In the genomic region with DNA sequence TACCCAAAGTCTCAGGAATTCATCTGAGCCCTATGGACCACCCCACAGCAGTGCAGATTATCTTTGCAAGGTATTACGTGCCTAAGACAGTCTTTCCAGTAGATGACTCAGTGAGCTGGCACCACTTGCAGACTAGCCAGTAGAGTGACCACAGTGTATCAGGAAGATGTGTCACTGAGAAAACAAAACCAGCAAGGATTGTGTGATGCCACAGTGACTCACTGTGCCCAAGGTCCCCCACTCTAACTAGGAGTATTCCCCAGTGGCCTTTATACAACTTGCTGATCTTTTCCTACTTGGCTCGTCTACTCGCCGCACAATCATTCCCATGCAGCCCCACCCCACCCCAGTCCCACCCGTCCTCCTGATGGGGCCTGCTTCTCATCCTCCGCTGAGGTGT, we compare ENCODE assay signal across 12 cellular contexts. TPM values are rescaled to one million over a fixed set of nuclear protein-coding genes. Genes with fewer than 3 reads are reported as not detected.
DNase-seq lines count a peak whose midpoint lies in the region; ATAC-seq and TF ChIP-seq lines count a peak whose summit lies in the region.
"Had no signal": no experiment of that assay in that cellular context is flagged by ENCODE, and none has a peak within 500 bp of the region (broad histone marks: within the 10 kb centered on the region; RNA-seq: fewer than 3 reads in every experiment).

No MANE protein-coding gene starts in this region.

- H3K9me2 ChIP-seq in HCT116 (ENCODE audit: insufficient read depth): no peaks in the 10 kb centered on the region

- H3K9me3 Mint-ChIP-seq in glutamatergic neuron (ENCODE audit: unreplicated experiment): peaks cover 1% of the 10 kb centered on the region

- peak; percentile 78 for TF ChIP-seq RAD21 in HCT116 (IDR thresholded peaks at IDR 0.05; ENCODE audit: low read depth)

- no TSS peak for BruUV-seq in HCT116 (replicated peaks; lab: Mats Ljungman, UMichigan)

- 0 out of 2 replicates have a peak overlapping the region, but pooled peaks have one; percentile 18 for H3K9ac ChIP-seq in HCT116 (ENCODE audit: low read length)
- no peak overlapping the region for H3K9ac ChIP-seq in adipocyte (ENCODE audit: low read length)

- peak; percentile 97 for ATAC-seq in HCT116

- H3K27ac ChIP-seq in AG04450 (ENCODE audit: low read depth, low read length): no peak overlapping the region
- peak overlapping the region; percentile 5; the same call in 1 of the 2 replicates for H3K27ac ChIP-seq in HCT116 (ENCODE audit: low read depth, low read length)
- no peak overlapping the region for H3K27ac ChIP-seq in transverse colon
- H3K27ac ChIP-seq: neutrophil, suprapubic skin had no signal

- no peak for TF ChIP-seq CTCF in AG04450 (IDR thresholded peaks at IDR 0.05; ENCODE audit: low read depth, low read length)
- TF ChIP-seq CTCF in HCT116 (IDR thresholded peaks at IDR 0.05 in 2 of 3, conservative IDR thresholded peaks at IDR 0.05 in 1 of 3; ENCODE audit: borderline replicate concordance in 1 of 3, insufficient read depth in 1 of 3, low read depth in 2 of 3, low read length in 2 of 3): peak in 2 of 3 experiments; percentile 17 to 21; a peak in 2 of 6 replicates
- no peak for TF ChIP-seq CTCF in transverse colon (IDR thresholded peaks at IDR 0.05)
- TF ChIP-seq CTCF in glutamatergic neuron (IDR thresholded peaks at IDR 0.05; ENCODE audit: partially characterized antibody, unreplicated experiment): no peak

- RAD21 ChIA-PET in HCT116 (lab: Charles Lee; ENCODE audit: low non-redundant PET in 1 of 2, low total read pairs in 2 of 2, uncharacterized antibody in 2 of 2, unreplicated experiment in 2 of 2): interaction anchor here (0.6 to 1.9 kb wide), 3 partner anchors 18 to 589 kb away, joined by 4 to 6 read pairs (median 4); no protein-coding TSS in a partner anchor

- TF ChIP-seq EP300 in transverse colon (IDR thresholded peaks at IDR 0.05; ENCODE audit: low read depth): no peak

- H3K27me3 Mint-ChIP-seq in glutamatergic neuron (ENCODE audit: unreplicated experiment): peaks cover 4% of the 10 kb centered on the region
- H3K27me3 Mint-ChIP-seq: activated CD4-positive, alpha-beta T cell treated with anti-CD3 and anti-CD28 coated beads, Interleukin-2, amount 10 ng/mL, durations not matched to agents 7 days and 5 days had no signal

- no peaks in the 10 kb centered on the region for H3K27me3 ChIP-seq in AG04450 (ENCODE audit: control insufficient read depth, insufficient read depth, low read length)
- no peaks in the 10 kb centered on the region for H3K27me3 ChIP-seq in HCT116 (ENCODE audit: insufficient read depth, low read length)
- H3K27me3 ChIP-seq in adipocyte (replicated peaks; ENCODE audit: control insufficient read depth, insufficient read depth, low read length): no peaks in the 10 kb centered on the region
- H3K27me3 ChIP-seq in transverse colon: no peaks in the 10 kb centered on the region
- H3K27me3 ChIP-seq: suprapubic skin had no signal

- in situ Hi-C loops in transverse colon (cut with MboI; ENCODE audit: low pct_ligation_motif_present in 1 of 4, low pct_unique_long_range_greater_than_20kb in 1 of 4, low sequenced_read_pairs in 3 of 4): no loop called here

- intact Hi-C loops in HCT116 (cut with micrococcal nuclease): no loop called here
- intact Hi-C loops in transverse colon (cut with DNase I; ENCODE audit: low total_unique reads): no loop called here

- no peaks in the 10 kb centered on the region for H3K79me2 ChIP-seq in HCT116 (ENCODE audit: insufficient read depth, low read length)

- peak overlapping the region; percentile 64 for H3K4me2 ChIP-seq in HCT116 (ENCODE audit: low read length)

- POLR2A ChIA-PET in AG04450 (lab: Yijun Ruan, JAX) (interaction anchor here (0.6 kb wide), 1 partner anchor 37 kb away, joined by 10 read pairs; no protein-coding TSS in a partner anchor), HCT116 (lab: Charles Lee) (interaction anchor here (0.7 kb wide), 1 partner anchor 1159 kb away, joined by 4 read pairs; no protein-coding TSS in a partner anchor)

- H2AFZ ChIP-seq in HCT116 (ENCODE audit: low read depth, low read length, poor library complexity, severe bottlenecking): peak overlapping the region; percentile 14

- TF ChIP-seq POLR2A in HCT116 (IDR thresholded peaks at IDR 0.05; ENCODE audit: borderline replicate concordance, extremely low read depth, insufficient read depth, insufficient read length) (no peak), transverse colon (IDR thresholded peaks at IDR 0.05) (no peak)

- H3K4me3 ChIP-seq in AG04450 (ENCODE audit: low read depth, low read length) (no peak overlapping the region), HCT116 (replicated peaks in 1 of 2; ENCODE audit: low read depth in 1 of 2, low read length in 2 of 2) (peak overlapping the region in 1 of 2 experiments; percentile 3; a peak in 2 of 4 replicates), adipocyte (ENCODE audit: low read length) (no peak overlapping the region), transverse colon (no peak overlapping the region)
- H3K4me3 ChIP-seq: suprapubic skin had no signal

- peaks cover 2% of the 10 kb centered on the region for H3K4me1 Mint-ChIP-seq in glutamatergic neuron (ENCODE audit: low read depth, unreplicated experiment)

- no peaks in the 10 kb centered on the region for H3K36me3 Mint-ChIP-seq in glutamatergic neuron (ENCODE audit: unreplicated experiment)

- H4K20me1 ChIP-seq in HCT116 (ENCODE audit: insufficient read depth): no peaks in the 10 kb centered on the region

- CTCF ChIA-PET in AG04450 (lab: Charles Lee) (no interaction called here), HCT116 (lab: Charles Lee) (interaction anchor here (0.6 to 1.7 kb wide), 4 partner anchors 74 to 1640 kb away, joined by 3 to 5 read pairs (median 4); no protein-coding TSS in a partner anchor)

- no peaks in the 10 kb centered on the region for H3K9me3 ChIP-seq in AG04450 (ENCODE audit: control insufficient read depth, insufficient read depth, low read length)
- no peaks in the 10 kb centered on the region for H3K9me3 ChIP-seq in HCT116 (ENCODE audit: control insufficient read depth in 1 of 2, insufficient read depth in 1 of 2, low read depth in 1 of 2, low read length in 2 of 2)
- H3K9me3 ChIP-seq in adipocyte (ENCODE audit: control insufficient read depth, low read length): peaks cover 2% of the 10 kb centered on the region
- H3K9me3 ChIP-seq in transverse colon: no peaks in the 10 kb centered on the region
- H3K9me3 ChIP-seq: neutrophil, suprapubic skin had no signal

- H3K4me3 Mint-ChIP-seq in glutamatergic neuron (ENCODE audit: unreplicated experiment): no peak overlapping the region
- H3K4me3 Mint-ChIP-seq: activated CD4-positive, alpha-beta T cell treated with anti-CD3 and anti-CD28 coated beads, Interleukin-2, amount 10 ng/mL, durations not matched to agents 7 days and 5 days had no signal

- 80 to 85% methylated on average over 6 of the region's 6 CpGs for WGBS in transverse colon (ENCODE audit: low coverage in 1 of 2), 2 donors

- H3K36me3 ChIP-seq in HCT116 (ENCODE audit: control insufficient read depth in 1 of 2, insufficient read depth in 2 of 2, low read length in 2 of 2): no peaks in the 10 kb centered on the region
- no peaks in the 10 kb centered on the region for H3K36me3 ChIP-seq in adipocyte (ENCODE audit: control insufficient read depth, insufficient read depth, low read length, severe bottlenecking)
- H3K36me3 ChIP-seq in transverse colon: no peaks in the 10 kb centered on the region
- H3K36me3 ChIP-seq: neutrophil, suprapubic skin had no signal

- DNase-seq in AG04450 (ENCODE audit: low read depth, low spot score): peak; percentile 56
- peak; percentile 97 for DNase-seq in HCT116 (ENCODE audit: low read depth, low spot score)
- peak; percentile 84 for DNase-seq in adipocyte (ENCODE audit: low read depth)
- peak; percentile 84 for DNase-seq in kidney glomerular epithelial cell (lab: John Stamatoyannopoulos, UW)
- no peak for DNase-seq in transverse colon
- DNase-seq in GM19238 (ENCODE audit: insufficient read length, low spot score): no peak
- no peak for DNase-seq in glutamatergic neuron
- DNase-seq in NCI-H774 (lab: John Stamatoyannopoulos, UW): no peak
- DNase-seq: activated CD4-positive, alpha-beta T cell treated with anti-CD3 and anti-CD28 coated beads, Interleukin-2, amount 10 ng/mL, durations not matched to agents 7 days and 5 days; NCI-H2029 treated with DMSO at 0.1 percent for 48 hours had no signal

- H3K27ac Mint-ChIP-seq in glutamatergic neuron (ENCODE audit: unreplicated experiment): no peak overlapping the region
- H3K27ac Mint-ChIP-seq: activated CD4-positive, alpha-beta T cell treated with anti-CD3 and anti-CD28 coated beads, Interleukin-2, amount 10 ng/mL, durations not matched to agents 7 days and 5 days had no signal

- H3K4me1 ChIP-seq in HCT116 (ENCODE audit: control insufficient read depth in 1 of 2, insufficient read depth in 2 of 2, low read length in 2 of 2): peaks cover 27 to 40% of the 10 kb centered on the region in 2 experiments
- peaks cover 23% of the 10 kb centered on the region for H3K4me1 ChIP-seq in adipocyte (ENCODE audit: control insufficient read depth, insufficient read depth, low read length)
- H3K4me1 ChIP-seq in transverse colon: no peaks in the 10 kb centered on the region
- H3K4me1 ChIP-seq: suprapubic skin had no signal

TF ChIP-seq in HCT116, 20 proteins besides CTCF, POLR2A, EP300 and RAD21 (continues in another document):
- TF ChIP-seq ELF1 (IDR thresholded peaks at IDR 0.05; ENCODE audit: borderline replicate concordance, low read depth) (no peak), SRF (IDR thresholded peaks at IDR 0.05; ENCODE audit: low read depth) (peak; percentile 81), ZFX (IDR thresholded peaks at IDR 0.05) (no peak), SIN3A (IDR thresholded peaks at IDR 0.05; ENCODE audit: low read depth) (peak; percentile 84), TCF7L2 (IDR thresholded peaks at IDR 0.05; ENCODE audit: borderline replicate concordance, extremely low read depth, insufficient read depth, insufficient read length) (no peak), EGR1 (IDR thresholded peaks at IDR 0.05; ENCODE audit: low read depth) (no peak), MAX (IDR thresholded peaks at IDR 0.05) (0 out of 2 replicates have a peak, but pooled peaks have one; percentile 64), POLR2AphosphoS5 (IDR thresholded peaks at IDR 0.05; ENCODE audit: low read depth, low read length) (peak; percentile 82)

RNA-seq across cellular contexts. Expression of gene PRKCA, which starts 26.8 kb away (rescaled TPM):
- 61.6 and 66.8 TPM in 2 replicates for polyA plus RNA-seq in AG04450 (2011; rRNA removed)
- polyA minus RNA-seq in AG04450 (2011; rRNA and poly(A)+ RNA removed): 104 and 115 TPM in 2 replicates
- total RNA-seq in HCT116 (2021; ENCODE audit: unreplicated experiment): 18.8 TPM
- polyA plus RNA-seq in HCT116 (2012): 6.7 and 7.4 TPM in 2 replicates
- total RNA-seq in transverse colon: 10 to 100 TPM; 16.1 to 49.7 (median 31.7) TPM
- 2.2 TPM for total RNA-seq in glutamatergic neuron (ENCODE audit: unreplicated experiment)

RNA-seq across cellular contexts. Expression of gene APOH, which starts 46.4 kb away (rescaled TPM):
- polyA plus RNA-seq in AG04450 (2011; rRNA removed): not detected in 2 replicates
- not detected in 2 replicates for polyA minus RNA-seq in AG04450 (2011; rRNA and poly(A)+ RNA removed)
- 1.7 TPM for total RNA-seq in HCT116 (2021; ENCODE audit: unreplicated experiment)
- polyA plus RNA-seq in HCT116 (2012): not detected in 2 replicates
- total RNA-seq in transverse colon: under 1 TPM in 1 of 4 donors, not detected in 3; 0.55 TPM
- total RNA-seq in glutamatergic neuron (ENCODE audit: unreplicated experiment): not detected
- total RNA-seq: activated CD4-positive, alpha-beta T cell treated with anti-CD3 and anti-CD28 coated beads, Interleukin-2, amount 10 ng/mL, durations not matched to agents 7 days and 5 days had no signal

Comparison
In these comparisons a context has a peak if more than half of its experiments do, and no peak if none do; other contexts are left out.
1. DNase-seq: peak in AG04450 (single experiment), HCT116 (single experiment), adipocyte (single experiment) and kidney glomerular epithelial cell (single experiment); none in transverse colon (single experiment), GM19238 (single experiment), glutamatergic neuron (single experiment) and NCI-H774 (single experiment).
2. CTCF ChIP-seq: peak in HCT116 (2 of 3); none in AG04450 (single experiment), transverse colon (0 of 5) and glutamatergic neuron (single experiment).